Comparison of ENCODE assay signal across 15 cellular contexts in the genomic region with DNA sequence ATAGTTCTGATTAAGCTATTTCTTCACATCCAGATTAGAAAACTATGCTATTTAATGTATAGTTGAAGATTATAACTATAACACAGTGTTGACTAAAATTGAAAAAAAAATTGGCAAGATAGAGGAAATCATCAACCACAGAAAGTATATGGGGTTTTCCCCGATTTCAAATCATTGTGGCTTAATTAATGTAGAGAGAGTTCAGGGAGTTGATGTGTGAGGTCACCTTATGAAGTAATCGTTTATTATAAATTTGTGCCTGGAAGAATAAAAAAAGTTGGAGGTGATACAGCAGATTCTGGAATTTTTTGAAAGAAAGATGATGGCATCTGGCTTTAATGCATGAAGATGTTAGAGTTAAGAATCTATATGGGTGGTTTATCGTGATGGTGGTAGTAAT.
DNase-seq lines count a peak whose midpoint lies in the region; ATAC-seq and TF ChIP-seq lines count a peak whose summit lies in the region.
"Had no signal": no experiment of that assay in that cellular context is flagged by ENCODE, and none has a peak within 500 bp of the region (broad histone marks: within the 10 kb centered on the region; RNA-seq: fewer than 3 reads in every experiment).

No MANE protein-coding gene starts in this region.

- intact Hi-C loops in spleen (cut with DNase I; ENCODE audit: low total_unique reads) (no loop called here), PC-9 (cut with micrococcal nuclease; ENCODE audit: unreplicated experiment) (no loop called here)

- TF ChIP-seq CTCF in GM12865 (IDR thresholded peaks at IDR 0.05; ENCODE audit: insufficient read depth, low read depth, low read length, missing control alignments), result no peak
- no peak for TF ChIP-seq CTCF in choroid plexus epithelial cell (conservative IDR thresholded peaks at IDR 0.05; ENCODE audit: low read depth, low read length)
- TF ChIP-seq CTCF in spleen (IDR thresholded peaks at IDR 0.05 in 8 of 11, conservative IDR thresholded peaks at IDR 0.05 in 3 of 11), result no peak
- no peak for TF ChIP-seq CTCF in PC-9 (conservative IDR thresholded peaks at IDR 0.05)

- H2AFZ ChIP-seq in PC-9, result no peak overlapping the region

- H3K9me3 ChIP-seq in spleen, result peaks cover 0 to 23% (median 12%) of the 10 kb centered on the region in 8 donors
- H3K9me3 ChIP-seq in PC-9 (ENCODE audit: insufficient read depth, low read depth), result no peaks in the 10 kb centered on the region
- H3K9me3 ChIP-seq: upper lobe of right lung had no signal

- no peaks in the 10 kb centered on the region for H3K9me2 ChIP-seq in PC-9 (ENCODE audit: insufficient read depth)

- no peak overlapping the region for H3K27ac ChIP-seq in spleen
- no peak overlapping the region for H3K27ac ChIP-seq in PC-9
- H3K27ac ChIP-seq: upper lobe of right lung had no signal

- H3F3A ChIP-seq in PC-9 (ENCODE audit: insufficient read depth, low read depth), result no peaks in the 10 kb centered on the region

- BruUV-seq in PC-9 (replicated peaks; lab: Mats Ljungman, UMichigan), result no TSS peak

- DNase-seq in GM12865 (ENCODE audit: low read depth) (peak; percentile 21), choroid plexus epithelial cell (ENCODE audit: low read depth) (peak; percentile 9), GM19238 (ENCODE audit: insufficient read length, low spot score) (no peak), spleen (no peak), PC-9 (no peak)
- DNase-seq: activated CD8-positive, alpha-beta memory T cell treated with anti-CD3 and anti-CD28 coated beads for 24 hours; hippocampal formation; left cardiac atrium; NCI-H146; upper lobe of right lung had no signal

- POLR2A ChIA-PET in PC-9 (lab: Charles Lee; ENCODE audit: unreplicated experiment), result no interaction called here

- H4K20me1 ChIP-seq in PC-9 (ENCODE audit: insufficient read depth), result no peaks in the 10 kb centered on the region

- peak; percentile 72 for ATAC-seq in GM18909 (IDR thresholded peaks at IDR 0.05; ENCODE audit: poor library complexity, unreplicated experiment)
- peak; percentile 67 for ATAC-seq in HG03175 (IDR thresholded peaks at IDR 0.05; ENCODE audit: unreplicated experiment)
- ATAC-seq in HG03039 (IDR thresholded peaks at IDR 0.05; ENCODE audit: unreplicated experiment), result no peak
- ATAC-seq: esophagus mucosa, left cardiac atrium, Panc1, upper lobe of right lung had no signal

- no peak for TF ChIP-seq POLR2A in spleen (IDR thresholded peaks at IDR 0.05)

- no peak overlapping the region for H3K4me3 ChIP-seq in GM12865 (ENCODE audit: low read depth, low read length)
- no peak overlapping the region for H3K4me3 ChIP-seq in choroid plexus epithelial cell (ENCODE audit: low read depth, low read length)
- no peak overlapping the region for H3K4me3 ChIP-seq in spleen
- no peak overlapping the region for H3K4me3 ChIP-seq in PC-9
- H3K4me3 ChIP-seq: upper lobe of right lung had no signal

- H3K36me3 ChIP-seq in spleen (no peaks in the 10 kb centered on the region), PC-9 (ENCODE audit: low read depth) (no peaks in the 10 kb centered on the region)
- H3K36me3 ChIP-seq: upper lobe of right lung had no signal

- H3K4me2 ChIP-seq in PC-9, result no peak overlapping the region

- H3K79me2 ChIP-seq in PC-9 (ENCODE audit: low read depth), result no peaks in the 10 kb centered on the region

- CTCF ChIA-PET in PC-9 (lab: Charles Lee), result no interaction called here

- H3K27me3 ChIP-seq in spleen (replicated peaks in 1 of 7), result no peaks in the 10 kb centered on the region
- no peaks in the 10 kb centered on the region for H3K27me3 ChIP-seq in PC-9 (ENCODE audit: insufficient read depth, low read depth)
- H3K27me3 ChIP-seq: upper lobe of right lung had no signal

- H3K4me1 ChIP-seq in spleen (no peaks in the 10 kb centered on the region), PC-9 (replicated peaks; ENCODE audit: insufficient read depth) (no peaks in the 10 kb centered on the region)
- H3K4me1 ChIP-seq: upper lobe of right lung had no signal

- 49 to 71% (median 59%) methylated on average over 3 of the region's 3 CpGs for WGBS in spleen, 5 donors

Comparison
In these comparisons a context has a peak if more than half of its experiments do, and no peak if none do; other contexts are left out.
1. DNase-seq: peak in GM12865 (single experiment) and choroid plexus epithelial cell (single experiment); none in GM19238 (single experiment), spleen (single experiment) and PC-9 (0 of 2).